ENCODE assay signal across 10 cellular contexts in genomic region chr17:3447625-3448024, GRCh38. TPM values are rescaled to one million over a fixed set of nuclear protein-coding genes. Genes with fewer than 3 reads are reported as not detected.
DNase-seq lines count a peak whose midpoint lies in the region; TF ChIP-seq lines count a peak whose summit lies in the region.
"Had no signal": no experiment of that assay in that cellular context is flagged by ENCODE, and none has a peak within 500 bp of the region (broad histone marks: within the 10 kb centered on the region; RNA-seq: fewer than 3 reads in every experiment).

No MANE protein-coding gene starts in this region.

- peak; percentile 25 for DNase-seq in MCF 10A (ENCODE audit: unreplicated experiment)
- no peak for DNase-seq in breast epithelium (ENCODE audit: low spot score in 2 of 2)
- peak; percentile 8 for DNase-seq in NCI-H460 (ENCODE audit: extremely low read depth, low read depth)
- no peak for DNase-seq in epithelial cell of proximal tubule (ENCODE audit: low read depth)
- no peak for DNase-seq in activated gamma-delta T cell treated with Interleukin-2 at 50 U/mL for 16 hours
- no peak for DNase-seq in CD14-positive monocyte (ENCODE audit: low spot score)
- no peak for DNase-seq in stimulated activated CD4-positive, alpha-beta T cell treated with anti-CD3 and anti-CD28 coated beads, Interleukin-2, amount 100 ng/mL, for 24 hours
- no peak for DNase-seq in NCI-H146 (lab: John Stamatoyannopoulos, UW)
- DNase-seq: activated naive CD8-positive, alpha-beta T cell treated with anti-CD3 and anti-CD28 coated beads, Interleukin-2, amount 10 ng/mL, durations not matched to agents 7 days and 5 days had no signal

- H3K9me3 Mint-ChIP-seq in MCF 10A (ENCODE audit: unreplicated experiment) = no peaks in the 10 kb centered on the region
- H3K9me3 Mint-ChIP-seq in CD14-positive monocyte = peaks cover 0 to 2% (median 0%) of the 10 kb centered on the region in 7 donors
- H3K9me3 Mint-ChIP-seq: activated naive CD8-positive, alpha-beta T cell treated with anti-CD3 and anti-CD28 coated beads, Interleukin-2, amount 10 ng/mL, durations not matched to agents 7 days and 5 days had no signal

- POLR2A ChIA-PET in MCF 10A (lab: Yijun Ruan, JAX) = no interaction called here

- H3K27me3 ChIP-seq in breast epithelium = no peaks in the 10 kb centered on the region
- H3K27me3 ChIP-seq: BLaER1 treated with 17β-estradiol and CSF1 and Interleukin-3, amounts not matched to agents 10 nM and 100 nM had no signal

- no peaks in the 10 kb centered on the region for H3K36me3 Mint-ChIP-seq in MCF 10A (ENCODE audit: insufficient read depth, unreplicated experiment)
- H3K36me3 Mint-ChIP-seq in CD14-positive monocyte = no peaks in the 10 kb centered on the region
- H3K36me3 Mint-ChIP-seq: activated naive CD8-positive, alpha-beta T cell treated with anti-CD3 and anti-CD28 coated beads, Interleukin-2, amount 10 ng/mL, durations not matched to agents 7 days and 5 days had no signal

- CTCF ChIA-PET in MCF 10A (lab: Yijun Ruan, JAX) = no interaction called here

- no peaks in the 10 kb centered on the region for H3K4me1 ChIP-seq in breast epithelium

- intact Hi-C loops in MCF 10A (cut with micrococcal nuclease) = no loop called here
- intact Hi-C loops in breast epithelium (cut with DNase I; ENCODE audit: low total_unique reads) = no loop called here
- intact Hi-C loops in CD14-positive monocyte (cut with micrococcal nuclease) = no loop called here

- no TSS peak for BruUV-seq in MCF 10A (replicated peaks; lab: Mats Ljungman, UMichigan)

- H3K27ac Mint-ChIP-seq in MCF 10A (ENCODE audit: low read depth, unreplicated experiment) = no peak overlapping the region
- peak overlapping the region in 2 of 7 donors; percentile 0 to 3 for H3K27ac Mint-ChIP-seq in CD14-positive monocyte
- H3K27ac Mint-ChIP-seq: activated naive CD8-positive, alpha-beta T cell treated with anti-CD3 and anti-CD28 coated beads, Interleukin-2, amount 10 ng/mL, durations not matched to agents 7 days and 5 days had no signal

- H3K36me3 ChIP-seq in breast epithelium = no peaks in the 10 kb centered on the region
- H3K36me3 ChIP-seq: BLaER1 treated with 17β-estradiol and CSF1 and Interleukin-3, amounts not matched to agents 10 nM and 100 nM had no signal

- H3K9me3 ChIP-seq in breast epithelium = no peaks in the 10 kb centered on the region

- TF ChIP-seq POLR2A in breast epithelium (IDR thresholded peaks at IDR 0.05) = no peak

- TF ChIP-seq CTCF in MCF 10A (IDR thresholded peaks at IDR 0.05; ENCODE audit: unreplicated experiment) (no peak), breast epithelium (IDR thresholded peaks at IDR 0.05) (no peak), epithelial cell of proximal tubule (conservative IDR thresholded peaks at IDR 0.05; ENCODE audit: low read depth, low read length) (peak; percentile 32), CD14-positive monocyte (IDR thresholded peaks at IDR 0.05) (no peak)

- H3K4me1 Mint-ChIP-seq in MCF 10A (ENCODE audit: insufficient read depth, unreplicated experiment) (no peaks in the 10 kb centered on the region), CD14-positive monocyte (no peaks in the 10 kb centered on the region)
- H3K4me1 Mint-ChIP-seq: activated naive CD8-positive, alpha-beta T cell treated with anti-CD3 and anti-CD28 coated beads, Interleukin-2, amount 10 ng/mL, durations not matched to agents 7 days and 5 days had no signal

- no peak overlapping the region for H3K4me3 ChIP-seq in breast epithelium
- H3K4me3 ChIP-seq in epithelial cell of proximal tubule (ENCODE audit: low read depth, low read length) = no peak overlapping the region
- H3K4me3 ChIP-seq: BLaER1 treated with 17β-estradiol and CSF1 and Interleukin-3, amounts not matched to agents 10 nM and 100 nM had no signal

- no peak overlapping the region for H3K27ac ChIP-seq in breast epithelium

- H3K4me3 Mint-ChIP-seq in MCF 10A (ENCODE audit: unreplicated experiment) (no peak overlapping the region), CD14-positive monocyte (no peak overlapping the region)
- H3K4me3 Mint-ChIP-seq: activated naive CD8-positive, alpha-beta T cell treated with anti-CD3 and anti-CD28 coated beads, Interleukin-2, amount 10 ng/mL, durations not matched to agents 7 days and 5 days had no signal

- H3K27me3 Mint-ChIP-seq in MCF 10A (ENCODE audit: insufficient read depth, unreplicated experiment) = peaks cover 19% of the 10 kb centered on the region
- H3K27me3 Mint-ChIP-seq in CD14-positive monocyte (ENCODE audit: low read depth in 3 of 3) = peaks cover 3 to 7% (median 6%) of the 10 kb centered on the region in 3 donors

RNA-seq across cellular contexts. Expression of gene OR1E2, which starts 14.0 kb away (rescaled TPM):
- total RNA-seq in MCF 10A (2022) = not detected in 2 replicates
- total RNA-seq in breast epithelium = not detected
- not detected in 2 replicates for total RNA-seq in NCI-H460 (2014; rRNA removed; shearing (Covaris generic))
- not detected in 2 replicates for polyA plus RNA-seq in NCI-H460 (2014; cell fraction: nucleus; rRNA removed)
- not detected in 2 replicates for total RNA-seq in epithelial cell of proximal tubule
- polyA plus RNA-seq in CD14-positive monocyte = not detected
- total RNA-seq: activated naive CD8-positive, alpha-beta T cell treated with anti-CD3 and anti-CD28 coated beads, Interleukin-2, amount 10 ng/mL, durations not matched to agents 7 days and 5 days had no signal

RNA-seq across cellular contexts. Expression of gene SPATA22, which starts 24.0 kb away (rescaled TPM):
- total RNA-seq in MCF 10A (2022) (not detected in 2 replicates), breast epithelium (under 1 TPM; 0.29 to 0.98 (median 0.80) TPM), epithelial cell of proximal tubule (0.07 TPM in 1 of 2 replicates, not detected in the other)
- not detected in 2 replicates for total RNA-seq in NCI-H460 (2014; rRNA removed; shearing (Covaris generic))
- not detected in 2 replicates for polyA plus RNA-seq in NCI-H460 (2014; cell fraction: nucleus; rRNA removed)
- not detected for polyA plus RNA-seq in CD14-positive monocyte

RNA-seq across cellular contexts. Expression of gene ASPA, which starts 28.2 kb away (rescaled TPM):
- total RNA-seq in MCF 10A (2022) (0.54 TPM in 2 replicates), breast epithelium (1 to 10 TPM in 2 of 3 donors, under 1 TPM in 1; 0.98 to 3.8 (median 1.6) TPM), epithelial cell of proximal tubule (0.06 TPM in 1 of 2 replicates, not detected in the other)
- not detected in 2 replicates for total RNA-seq in NCI-H460 (2014; rRNA removed; shearing (Covaris generic))
- polyA plus RNA-seq in NCI-H460 (2014; cell fraction: nucleus; rRNA removed) = 0.08 and 1.1 TPM in 2 replicates
- not detected for polyA plus RNA-seq in CD14-positive monocyte
- total RNA-seq: activated naive CD8-positive, alpha-beta T cell treated with anti-CD3 and anti-CD28 coated beads, Interleukin-2, amount 10 ng/mL, durations not matched to agents 7 days and 5 days had no signal

RNA-seq across cellular contexts. Expression of gene OR3A3, which starts 36.5 kb away (rescaled TPM):
- total RNA-seq in MCF 10A (2022) (not detected in 2 replicates), breast epithelium (not detected), epithelial cell of proximal tubule (not detected in 2 replicates)
- total RNA-seq in NCI-H460 (2014; rRNA removed; shearing (Covaris generic)) = not detected in 2 replicates
- not detected in 2 replicates for polyA plus RNA-seq in NCI-H460 (2014; cell fraction: nucleus; rRNA removed)
- polyA plus RNA-seq in CD14-positive monocyte = not detected
- total RNA-seq: activated naive CD8-positive, alpha-beta T cell treated with anti-CD3 and anti-CD28 coated beads, Interleukin-2, amount 10 ng/mL, durations not matched to agents 7 days and 5 days had no signal

RNA-seq across cellular contexts. Expression of gene OR1E1, which starts 49.4 kb away (rescaled TPM):
- not detected in 2 replicates for total RNA-seq in MCF 10A (2022)
- total RNA-seq in breast epithelium = not detected
- not detected in 2 replicates for total RNA-seq in NCI-H460 (2014; rRNA removed; shearing (Covaris generic))
- polyA plus RNA-seq in NCI-H460 (2014; cell fraction: nucleus; rRNA removed) = not detected in 2 replicates
- total RNA-seq in epithelial cell of proximal tubule = not detected in 2 replicates
- not detected for polyA plus RNA-seq in CD14-positive monocyte
- total RNA-seq: activated naive CD8-positive, alpha-beta T cell treated with anti-CD3 and anti-CD28 coated beads, Interleukin-2, amount 10 ng/mL, durations not matched to agents 7 days and 5 days had no signal

Comparison
In these comparisons a context has a peak if more than half of its experiments do, and no peak if none do; other contexts are left out.
1. DNase-seq: peak in MCF 10A (single experiment) and NCI-H460 (single experiment); none in breast epithelium (0 of 2), epithelial cell of proximal tubule (single experiment), activated gamma-delta T cell treated with Interleukin-2 at 50 U/mL for 16 hours (single experiment), CD14-positive monocyte (single experiment), stimulated activated CD4-positive, alpha-beta T cell treated with anti-CD3 and anti-CD28 coated beads, Interleukin-2, amount 100 ng/mL, for 24 hours (0 of 2) and NCI-H146 (single experiment).